ENCODE assay signal across 11 cellular contexts in genomic region chr10:48885376-48885775, GRCh38. TPM values are rescaled to one million over a fixed set of nuclear protein-coding genes. Genes with fewer than 3 reads are reported as not detected.
A peak's percentile ranks its signal among the peaks of the same experiment; 100 is the strongest.
DNase-seq lines count a peak whose midpoint lies in the region; ATAC-seq, FAIRE-seq and TF ChIP-seq lines count a peak whose summit lies in the region.
"Had no signal": no experiment of that assay in that cellular context is flagged by ENCODE, and none has a peak within 500 bp of the region (broad histone marks: within the 10 kb centered on the region; RNA-seq: fewer than 3 reads in every experiment).

No MANE protein-coding gene starts in this region.

- no peak for TF ChIP-seq POLR2A in endothelial cell of umbilical vein (IDR thresholded peaks at IDR 0.05; ENCODE audit: low read depth, low read length)

- H4K20me1 ChIP-seq in endothelial cell of umbilical vein (replicated peaks; ENCODE audit: control insufficient read depth, extremely low read depth, insufficient read depth, low read length) = no peaks in the 10 kb centered on the region

- H3K36me3 ChIP-seq in endothelial cell of umbilical vein (ENCODE audit: control insufficient read depth in 2 of 2, extremely low read depth in 1 of 2, insufficient read depth in 2 of 2, low read length in 2 of 2) = no peaks in the 10 kb centered on the region

- TF ChIP-seq CTCF in endothelial cell of umbilical vein (IDR thresholded peaks at IDR 0.05; ENCODE audit: extremely low read depth in 1 of 2, insufficient read depth in 1 of 2, low read depth in 1 of 2, low read length in 2 of 2) = peak; percentile 29 to 55

- ATAC-seq in HG02763 (IDR thresholded peaks at IDR 0.05; ENCODE audit: unreplicated experiment) = no peak
- no peak for ATAC-seq in HG03108 (IDR thresholded peaks at IDR 0.05; ENCODE audit: unreplicated experiment)

- H3K4me2 ChIP-seq in endothelial cell of umbilical vein (ENCODE audit: insufficient read depth, low read length) = no peak overlapping the region

- no peak for FAIRE-seq in endothelial cell of umbilical vein (lab: Jason Lieb, UNC)

- no peak overlapping the region for H2AFZ ChIP-seq in endothelial cell of umbilical vein (ENCODE audit: low read depth, low read length)

- H3K9me3 ChIP-seq in endothelial cell of umbilical vein (replicated peaks; ENCODE audit: control insufficient read depth, insufficient read depth, low read length) = no peaks in the 10 kb centered on the region

- no peak overlapping the region for H3K27ac ChIP-seq in endothelial cell of umbilical vein (ENCODE audit: insufficient read depth, low read depth, low read length)
- H3K27ac ChIP-seq: HL-60 had no signal

- dilution Hi-C loops in endothelial cell of umbilical vein (cut with MboI; ENCODE audit: extremely low pct_ligation_motif_present, low sequenced_read_pairs) = no loop called here

- H3K4me3 ChIP-seq in endothelial cell of umbilical vein (replicated peaks in 1 of 3; ENCODE audit: insufficient read depth in 1 of 3, low read depth in 1 of 3, low read length in 3 of 3) = no peak overlapping the region

- no peaks in the 10 kb centered on the region for H3K9me1 ChIP-seq in endothelial cell of umbilical vein (replicated peaks; ENCODE audit: control insufficient read depth, extremely low read depth, insufficient read depth, low read length)

- BruUV-seq in endothelial cell of umbilical vein (replicated peaks; lab: Mats Ljungman, UMichigan) = no TSS peak

- peak; percentile 22 for DNase-seq in NCI-H82 (lab: John Stamatoyannopoulos, UW)
- DNase-seq in NCI-H82 treated with DMSO at 0.1 percent for 48 hours (lab: John Stamatoyannopoulos, UW; ENCODE audit: unreplicated experiment) = no peak
- peak; percentile 50 for DNase-seq in NCI-H146 (lab: John Stamatoyannopoulos, UW)
- peak; percentile 43 for DNase-seq in endothelial cell of umbilical vein (ENCODE audit: low read depth, low spot score)
- DNase-seq in pulmonary artery endothelial cell (ENCODE audit: low read depth, low spot score) = peak; percentile 8
- no peak for DNase-seq in stimulated activated CD4-positive, alpha-beta T cell treated with anti-CD3 and anti-CD28 coated beads, Interleukin-4, amount 100 ng/mL, for 1 hour
- DNase-seq: activated effector memory CD4-positive, alpha-beta T cell treated with anti-CD3 and anti-CD28 coated beads, Interleukin-2, amount 50 U/mL, for 16 hours; SHP77 had no signal

- intact Hi-C loops in endothelial cell of umbilical vein (cut with micrococcal nuclease) = loop anchor here (1.0 to 5.0 kb wide), 3 partner anchors 96 to 627 kb away; no protein-coding TSS in a partner anchor

- POLR2A ChIA-PET in endothelial cell of umbilical vein (lab: Charles Lee) = no interaction called here

- no peaks in the 10 kb centered on the region for H3K4me1 ChIP-seq in endothelial cell of umbilical vein (ENCODE audit: control insufficient read depth, extremely low read depth, insufficient read depth, low read length)

- H3K27me3 ChIP-seq in endothelial cell of umbilical vein (ENCODE audit: control insufficient read depth in 2 of 2, insufficient read depth in 2 of 2, low read length in 2 of 2) = no peaks in the 10 kb centered on the region

- CTCF ChIA-PET in endothelial cell of umbilical vein (lab: Charles Lee) = interaction anchor here (1.8 to 5.2 kb wide), 3 partner anchors 276 to 522 kb away, joined by 6 to 40 read pairs (median 10); no protein-coding TSS in a partner anchor

- H3K79me2 ChIP-seq in endothelial cell of umbilical vein (ENCODE audit: control insufficient read depth, insufficient read depth, low read length) = no peaks in the 10 kb centered on the region

- no peak overlapping the region for H3K9ac ChIP-seq in endothelial cell of umbilical vein (replicated peaks; ENCODE audit: extremely low read depth, insufficient read depth, low read length)

TF ChIP-seq in endothelial cell of umbilical vein, 7 proteins besides CTCF, POLR2A, EP300 and RAD21:
- TF ChIP-seq EZH2 (IDR thresholded peaks at IDR 0.05; ENCODE audit: borderline replicate concordance, low read depth, low read length, severe bottlenecking) = no peak
- no peak for TF ChIP-seq JUN (IDR thresholded peaks at IDR 0.05; ENCODE audit: borderline replicate concordance, insufficient read depth, insufficient read length, low read depth)
- no peak for TF ChIP-seq GATA2 (IDR thresholded peaks at IDR 0.05; ENCODE audit: insufficient read depth, insufficient read length, low read depth, low read length)
- TF ChIP-seq FOS (IDR thresholded peaks at IDR 0.05; ENCODE audit: borderline replicate concordance, insufficient read depth, low read length) = no peak
- TF ChIP-seq POLR2AphosphoS5 (IDR thresholded peaks at IDR 0.05; ENCODE audit: insufficient read depth, low read depth, low read length) = no peak
- TF ChIP-seq MYC (IDR thresholded peaks at IDR 0.05; ENCODE audit: low read depth, low read length) = no peak
- no peak for TF ChIP-seq MAX (IDR thresholded peaks at IDR 0.05; ENCODE audit: insufficient read depth, insufficient read length)

RNA-seq across cellular contexts. Expression of gene LRRC18, which starts 54.3 kb away (rescaled TPM):
- total RNA-seq in endothelial cell of umbilical vein (not detected in 2 replicates), pulmonary artery endothelial cell (not detected in 2 replicates)
- not detected in 2 replicates for polyA plus RNA-seq in endothelial cell of umbilical vein
- polyA plus RNA-seq in endothelial cell of umbilical vein (2011; cell fraction: cytosol; rRNA removed) = not detected in 2 replicates
- not detected in 2 replicates for polyA plus RNA-seq in endothelial cell of umbilical vein (2011; cell fraction: nucleus; rRNA removed)
- not detected in 2 replicates for polyA plus RNA-seq in endothelial cell of umbilical vein (2012)
- polyA minus RNA-seq in endothelial cell of umbilical vein = not detected in 2 replicates
- not detected for polyA minus RNA-seq in endothelial cell of umbilical vein (2011; cell fraction: cytosol; rRNA and poly(A)+ RNA removed)
- not detected in 2 replicates for polyA minus RNA-seq in endothelial cell of umbilical vein (2011; cell fraction: nucleus; rRNA and poly(A)+ RNA removed)

Comparison
In these comparisons a context has a peak if more than half of its experiments do, and no peak if none do; other contexts are left out.
1. DNase-seq: peak in NCI-H82 (single experiment), NCI-H146 (single experiment), endothelial cell of umbilical vein (single experiment) and pulmonary artery endothelial cell (single experiment); none in NCI-H82 treated with DMSO at 0.1 percent for 48 hours (single experiment) and stimulated activated CD4-positive, alpha-beta T cell treated with anti-CD3 and anti-CD28 coated beads, Interleukin-4, amount 100 ng/mL, for 1 hour (single experiment).